Comparison of ENCODE assay signal across 8 cellular contexts in the genomic region with DNA sequence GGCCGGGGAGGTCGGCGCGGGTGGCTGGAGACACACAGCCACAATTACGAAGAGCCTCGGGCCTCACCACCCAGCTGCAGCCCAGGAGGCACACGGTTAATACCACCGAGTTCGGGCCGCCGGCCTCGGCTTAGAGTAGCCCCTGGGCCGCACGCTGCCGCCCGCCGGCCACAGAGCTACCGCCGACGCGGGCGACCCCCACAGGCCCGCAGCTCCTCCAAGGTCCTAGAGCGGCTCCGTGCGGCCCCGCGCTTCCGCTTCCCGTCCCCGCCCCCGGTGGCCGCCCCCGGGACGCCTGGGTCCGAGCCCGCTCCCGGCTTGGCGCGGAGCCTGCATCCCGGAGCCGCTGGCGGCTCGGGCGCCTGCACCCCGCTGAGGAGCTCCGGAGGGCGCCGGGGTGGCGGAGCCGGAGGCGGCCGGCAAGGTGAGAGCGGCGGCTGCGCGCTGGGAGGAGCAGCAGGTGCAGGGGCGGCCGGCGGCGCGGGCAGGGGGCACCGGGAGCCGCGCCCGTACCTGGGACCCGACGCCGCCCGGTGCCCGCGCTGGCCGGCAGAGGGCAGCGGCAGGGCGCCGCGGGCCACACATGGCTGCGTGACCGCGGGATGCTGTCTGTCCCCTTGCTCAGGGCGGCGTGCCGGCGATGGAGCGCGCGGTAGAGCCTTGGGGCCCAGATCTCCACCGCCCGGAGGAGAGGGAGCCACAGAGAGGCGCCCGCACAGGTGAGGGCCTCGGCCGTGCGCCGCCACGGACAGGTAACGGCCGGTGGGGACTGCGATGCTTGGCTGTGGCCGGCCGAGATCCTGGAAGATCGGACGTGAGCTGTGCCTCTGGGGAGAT. TPM values are rescaled to one million over a fixed set of nuclear protein-coding genes. Genes with fewer than 3 reads are reported as not detected.
DNase-seq lines count a peak whose midpoint lies in the region; ATAC-seq, FAIRE-seq and TF ChIP-seq lines count a peak whose summit lies in the region.

Gene ZNF48, plus strand, starts transcription at position 266 of the 837 bp plus-strand sequence. Its CDS starts 375 bp downstream, at position 641.

- H3K36me3 Mint-ChIP-seq in T-helper 1 cell treated with Interleukin-12 subunit alpha and Interleukin-12 subunit beta and Interleukin-4 antibody, amounts not matched to agents 30 μg/mL and 1 μg/mL, for 36 hours (ENCODE audit: low read depth), result peaks cover 14% of the 10 kb centered on the region

- peak within 1 kb of the TSS; percentile 90 for H3K4me3 Mint-ChIP-seq in T-helper 1 cell treated with Interleukin-12 subunit alpha and Interleukin-12 subunit beta and Interleukin-4 antibody, amounts not matched to agents 30 μg/mL and 1 μg/mL, for 36 hours

- peak within 1 kb of the TSS; percentile 93 for H2AFZ ChIP-seq in K562 (ENCODE audit: low read depth, low read length)

- peaks cover 26 to 53% of the 10 kb centered on the region in 2 experiments for H3K4me1 ChIP-seq in K562 (replicated peaks in 1 of 2; ENCODE audit: control insufficient read depth in 2 of 2, insufficient read depth in 2 of 2, low read length in 2 of 2)

- peak within 1 kb of the TSS; percentile 87 for H3K4me3 ChIP-seq in K562

- FAIRE-seq in K562 (lab: Jason Lieb, UNC), result no peak

- H3K9ac ChIP-seq in K562 (ENCODE audit: insufficient read depth in 1 of 2, low read depth in 2 of 2, low read length in 2 of 2), result peak within 1 kb of the TSS; percentile 79 to 95

- TF ChIP-seq POLR2A in K562 (conservative IDR thresholded peaks at IDR 0.05), result peak; percentile 68

- CTCF ChIA-PET in K562 (lab: Yijun Ruan, JAX; ENCODE audit: low intra/inter-chr PET ratio), result interaction anchor here (0.6 kb wide), 1 partner anchor 314 kb away, joined by 4 read pairs; no protein-coding TSS in a partner anchor

- 0% methylated on average over 56 of the region's 103 CpGs for WGBS in K562 (ENCODE audit: insufficient coverage, low coverage, missing lambda C conversion rate)

- peak within 1 kb of the TSS; percentile 74 for H3K27ac Mint-ChIP-seq in T-helper 1 cell treated with Interleukin-12 subunit alpha and Interleukin-12 subunit beta and Interleukin-4 antibody, amounts not matched to agents 30 μg/mL and 1 μg/mL, for 36 hours

- TF ChIP-seq RAD21 in K562 (CRISPR knock-in tag; conservative IDR thresholded peaks at IDR 0.05 in 1 of 2, IDR thresholded peaks at IDR 0.05 in 1 of 2), result peak in 1 of 2 experiments; percentile 20; a peak in 1 of 4 replicates

- DNase-seq in NCI-H146 (lab: John Stamatoyannopoulos, UW), result peak; percentile 98
- DNase-seq in K562 (ENCODE audit: extremely low read depth in 1 of 4, low spot score in 3 of 4), result peak; percentile 82 to 92 (median 89)
- peak; percentile 80 to 87 for DNase-seq in hippocampal formation (lab: John Stamatoyannopoulos, UW)
- peak; percentile 76 for DNase-seq in pulmonary artery endothelial cell (ENCODE audit: low read depth, low spot score)

- H3K27ac ChIP-seq in K562 (ENCODE audit: extremely low read depth, low read depth, low read length), result peak within 1 kb of the TSS; percentile 86

- H3K9me3 ChIP-seq in K562 (replicated peaks; ENCODE audit: control insufficient read depth, insufficient read depth, low read depth, low read length), result no peaks in the 10 kb centered on the region

- H4K20me1 ChIP-seq in K562 (replicated peaks; ENCODE audit: control insufficient read depth, insufficient read depth, low read length), result no peaks in the 10 kb centered on the region

- no peaks in the 10 kb centered on the region for H3K27me3 Mint-ChIP-seq in T-helper 1 cell treated with Interleukin-12 subunit alpha and Interleukin-12 subunit beta and Interleukin-4 antibody, amounts not matched to agents 30 μg/mL and 1 μg/mL, for 36 hours (ENCODE audit: low read depth)

- in situ Hi-C loops in K562 (cut with MboI), result no loop called here

- H3K9me1 ChIP-seq in K562 (ENCODE audit: control insufficient read depth, insufficient read depth, low read length), result no peaks in the 10 kb centered on the region

- TF ChIP-seq CTCF in GM12873 (IDR thresholded peaks at IDR 0.05; ENCODE audit: insufficient read depth, low read depth, low read length, missing control alignments), result peak; percentile 34
- TF ChIP-seq CTCF in K562 (IDR thresholded peaks at IDR 0.05 in 2 of 3, conservative IDR thresholded peaks at IDR 0.05 in 1 of 3; ENCODE audit: insufficient read depth in 2 of 3, low read depth in 1 of 3, low read length in 3 of 3), result peak; percentile 12 to 55 (median 38); a peak in 3 of 6 replicates

- H3K9me3 Mint-ChIP-seq in T-helper 1 cell treated with Interleukin-12 subunit alpha and Interleukin-12 subunit beta and Interleukin-4 antibody, amounts not matched to agents 30 μg/mL and 1 μg/mL, for 36 hours, result no peaks in the 10 kb centered on the region

- H3K36me3 ChIP-seq in K562 (ENCODE audit: control insufficient read depth, insufficient read depth, low read length), result peaks cover 21% of the 10 kb centered on the region; the same call in 2 of the 3 replicates

- no peak for TF ChIP-seq EP300 in K562 (IDR thresholded peaks at IDR 0.05; ENCODE audit: low read length)

- no TSS peak for BruUV-seq in K562 (replicated peaks; lab: Mats Ljungman, UMichigan)

- ATAC-seq in HG02642 (IDR thresholded peaks at IDR 0.05; ENCODE audit: poor library complexity, unreplicated experiment) (peak; percentile 76), K562 (peak; percentile 95), GM21367 (IDR thresholded peaks at IDR 0.05; ENCODE audit: unreplicated experiment) (no peak)

- H3K4me2 ChIP-seq in K562 (ENCODE audit: insufficient read depth, low read length), result peak within 1 kb of the TSS; percentile 76

- H3K4me1 Mint-ChIP-seq in T-helper 1 cell treated with Interleukin-12 subunit alpha and Interleukin-12 subunit beta and Interleukin-4 antibody, amounts not matched to agents 30 μg/mL and 1 μg/mL, for 36 hours (ENCODE audit: low read depth), result peaks cover 28% of the 10 kb centered on the region

- no peaks in the 10 kb centered on the region for H3K27me3 ChIP-seq in K562 (ENCODE audit: control insufficient read depth in 2 of 2, insufficient read depth in 2 of 2, low read length in 2 of 2)

- POLR2A ChIA-PET in K562 (lab: Yijun Ruan, JAX), result interaction anchor here (0.6 to 1.1 kb wide), 10 partner anchors 9 to 347 kb away, joined by 3 to 5 read pairs (median 3); partner anchors contain the start of genes DCTPP1, TBC1D10B and ZNF689

- intact Hi-C loops in K562 (cut with micrococcal nuclease), result loop anchor here (2.0 kb wide), 1 partner anchor 15 kb away; no protein-coding TSS in a partner anchor

- peaks cover 10% of the 10 kb centered on the region for H3K79me2 ChIP-seq in K562 (ENCODE audit: control insufficient read depth, insufficient read depth, low read length)

TF ChIP-seq in K562, 482 proteins besides CTCF, POLR2A, EP300 and RAD21 (continues in another document):
- no peak for TF ChIP-seq SREBF1 (IDR thresholded peaks at IDR 0.05; ENCODE audit: borderline replicate concordance, low read depth, low read length)
- no peak for TF ChIP-seq PRMT5 (CRISPR knock-in tag; IDR thresholded peaks at IDR 0.05)
- TF ChIP-seq, protein P1, sequence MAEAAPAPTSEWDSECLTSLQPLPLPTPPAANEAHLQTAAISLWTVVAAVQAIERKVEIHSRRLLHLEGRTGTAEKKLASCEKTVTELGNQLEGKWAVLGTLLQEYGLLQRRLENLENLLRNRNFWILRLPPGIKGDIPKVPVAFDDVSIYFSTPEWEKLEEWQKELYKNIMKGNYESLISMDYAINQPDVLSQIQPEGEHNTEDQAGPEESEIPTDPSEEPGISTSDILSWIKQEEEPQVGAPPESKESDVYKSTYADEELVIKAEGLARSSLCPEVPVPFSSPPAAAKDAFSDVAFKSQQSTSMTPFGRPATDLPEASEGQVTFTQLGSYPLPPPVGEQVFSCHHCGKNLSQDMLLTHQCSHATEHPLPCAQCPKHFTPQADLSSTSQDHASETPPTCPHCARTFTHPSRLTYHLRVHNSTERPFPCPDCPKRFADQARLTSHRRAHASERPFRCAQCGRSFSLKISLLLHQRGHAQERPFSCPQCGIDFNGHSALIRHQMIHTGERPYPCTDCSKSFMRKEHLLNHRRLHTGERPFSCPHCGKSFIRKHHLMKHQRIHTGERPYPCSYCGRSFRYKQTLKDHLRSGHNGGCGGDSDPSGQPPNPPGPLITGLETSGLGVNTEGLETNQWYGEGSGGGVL (CRISPR knock-in tag; IDR thresholded peaks at IDR 0.05), result no peak
- peak; percentile 77 for TF ChIP-seq ZEB2 (IDR thresholded peaks at IDR 0.05)
- TF ChIP-seq HNRNPL (IDR thresholded peaks at IDR 0.05; ENCODE audit: low read depth, low read length), result peak; percentile 38; the same call in 1 of the 2 replicates
- TF ChIP-seq RBFOX2 (IDR thresholded peaks at IDR 0.05; ENCODE audit: low read depth, low read length), result peak; percentile 82
- TF ChIP-seq SIN3B (IDR thresholded peaks at IDR 0.05; ENCODE audit: low read depth), result peak; percentile 74; the same call in 1 of the 2 replicates
- peak; percentile 60; the same call in 1 of the 2 replicates for TF ChIP-seq PHF8 (IDR thresholded peaks at IDR 0.05; ENCODE audit: borderline replicate concordance, low read length)
- peak; percentile 73 for TF ChIP-seq MYC (IDR thresholded peaks at IDR 0.05; ENCODE audit: low read depth, low read length)
- no peak for TF ChIP-seq MYC (CRISPR knock-in tag; IDR thresholded peaks at IDR 0.05; ENCODE audit: borderline replicate concordance, low read depth)
- TF ChIP-seq GATAD2A (IDR thresholded peaks at IDR 0.05), result 0 out of 2 replicates have a peak, but pooled peaks have one; percentile 28
- no peak for TF ChIP-seq MIER1 (IDR thresholded peaks at IDR 0.05; ENCODE audit: low read depth)
- no peak for TF ChIP-seq HNRNPH1 (optimal IDR thresholded peaks at IDR 0.05; ENCODE audit: low read depth, low read length)

RNA-seq across cellular contexts. Expression of gene ZNF48, which starts in this region (rescaled TPM):
- total RNA-seq in K562 (2011; cell fraction: chromatin; rRNA removed; ENCODE audit: low replicate concordance), result 9.7 and 12.9 TPM in 2 replicates
- 10.7 and 14.3 TPM in 2 replicates for total RNA-seq in K562 (2011; cell fraction: nucleolus; rRNA removed)
- total RNA-seq in K562 (2011; cell fraction: nucleoplasm; rRNA removed), result 6.7 and 7.0 TPM in 2 replicates
- total RNA-seq in K562 (2014; rRNA removed) (8.6 and 10.8 TPM in 2 replicates), K562 (2014; rRNA removed; fragmentation: Illumina TruSeq; extraction: Trizol) (3.3 and 3.4 TPM in 2 replicates), K562 (2015; rRNA removed; fragmentation: Illumina TruSeq; extraction: Trizol) (7.4 and 7.7 TPM in 2 replicates), K562 (2021) (9.0 and 11.6 TPM in 2 replicates), pulmonary artery endothelial cell (13.6 and 15.6 TPM in 2 replicates)
- polyA plus RNA-seq in K562 (2011; rRNA removed) (3.6 and 4.7 TPM in 2 replicates), K562 (2014; fragmentation: Illumina TruSeq; extraction: Trizol) (4.6 and 8.2 TPM in 2 replicates), K562 (2014; fragmentation: Nextera tagmentation; extraction: Ambion mirVana) (under 1 TPM; 0.38 to 0.46 TPM), K562 (2014; rRNA removed) (5.8 and 6.0 TPM in 2 replicates)
- 3.9 and 10.6 TPM in 2 replicates for polyA plus RNA-seq in K562 (2011; cell fraction: cytosol; rRNA removed)
- polyA plus RNA-seq in K562 (2011; cell fraction: nucleus; rRNA removed), result 4.6 and 11.2 TPM in 2 replicates
- 6.1 and 7.6 TPM in 2 replicates for polyA plus RNA-seq in K562 (2012)
- polyA minus RNA-seq in K562 (2011; rRNA and poly(A)+ RNA removed), result 2.8 and 4.5 TPM in 2 replicates
- 3.7 and 5.3 TPM in 2 replicates for polyA minus RNA-seq in K562 (2011; cell fraction: cytosol; rRNA and poly(A)+ RNA removed)
- 5.9 and 6.3 TPM in 2 replicates for polyA minus RNA-seq in K562 (2011; cell fraction: nucleus; rRNA and poly(A)+ RNA removed)
